Comparison of ENCODE assay signal across 1 cellular context in genomic region chr5:173866249-173867172, GRCh38.
TF ChIP-seq lines count a peak whose summit lies in the region.

No MANE protein-coding gene starts in this region.

TF ChIP-seq in K562, 482 proteins besides CTCF, POLR2A, EP300 and RAD21 (continued from another document and continues in another):
- TF ChIP-seq RERE (CRISPR knock-in tag; IDR thresholded peaks at IDR 0.05; ENCODE audit: borderline replicate concordance) (no peak), HMG20B (CRISPR knock-in tag; IDR thresholded peaks at IDR 0.05) (no peak), SRSF9 (IDR thresholded peaks at IDR 0.05; ENCODE audit: borderline replicate concordance, low read depth, low read length) (no peak), CHD2 (IDR thresholded peaks at IDR 0.05; ENCODE audit: low read depth, low read length) (no peak), ZNF561 (CRISPR knock-in tag; conservative IDR thresholded peaks at IDR 0.05) (no peak), CC2D1A (IDR thresholded peaks at IDR 0.05) (no peak), POLR2AphosphoS2 (IDR thresholded peaks at IDR 0.05; ENCODE audit: low read length) (peak; percentile 67; the same call in 1 of the 2 replicates), HNRNPH1 (optimal IDR thresholded peaks at IDR 0.05; ENCODE audit: low read depth, low read length) (no peak), ZNF695 (CRISPR knock-in tag; IDR thresholded peaks at IDR 0.05) (no peak), NKRF (IDR thresholded peaks at IDR 0.05; ENCODE audit: borderline replicate concordance) (no peak), GABPB2 (CRISPR knock-in tag; conservative IDR thresholded peaks at IDR 0.05) (no peak), POLR2G (IDR thresholded peaks at IDR 0.05; ENCODE audit: low read depth, low read length) (peak; percentile 73), SP2 (IDR thresholded peaks at IDR 0.05; ENCODE audit: extremely low read depth, low read depth, low read length, poor library complexity, severe bottlenecking) (no peak), CTCFL (IDR thresholded peaks at IDR 0.05; ENCODE audit: borderline replicate concordance, insufficient read depth, low read depth, low read length, poor library complexity, severe bottlenecking) (no peak), STAT5A (IDR thresholded peaks at IDR 0.05; ENCODE audit: borderline replicate concordance, low read length) (no peak), ELF2 (CRISPR knock-in tag; IDR thresholded peaks at IDR 0.05) (0 out of 2 replicates have a peak, but pooled peaks have one; percentile 57), GMEB1 (CRISPR knock-in tag; IDR thresholded peaks at IDR 0.05) (no peak), CBX1 (IDR thresholded peaks at IDR 0.05; ENCODE audit: low read depth) (0 out of 2 replicates have a peak, but pooled peaks have one; percentile 22), IRF2 (CRISPR knock-in tag; IDR thresholded peaks at IDR 0.05) (no peak), TBL1XR1 (IDR thresholded peaks at IDR 0.05; ENCODE audit: low read length in 2 of 2) (no peak), ESRRB (CRISPR knock-in tag; IDR thresholded peaks at IDR 0.05; ENCODE audit: borderline replicate concordance) (no peak), MXI1 (IDR thresholded peaks at IDR 0.05; ENCODE audit: low read depth, low read length) (no peak), NFYB (IDR thresholded peaks at IDR 0.05; ENCODE audit: extremely low read depth, insufficient read length) (no peak), NONO (IDR thresholded peaks at IDR 0.05; ENCODE audit: low read depth in 2 of 2, low read length in 1 of 2) (no peak), DPF2 (IDR thresholded peaks at IDR 0.05) (no peak), MCM3 (IDR thresholded peaks at IDR 0.05) (no peak), NCOA1 (IDR thresholded peaks at IDR 0.05; ENCODE audit: low read depth) (no peak), DMBX1 (CRISPR knock-in tag; IDR thresholded peaks at IDR 0.05; ENCODE audit: borderline replicate concordance) (peak; percentile 36; the same call in 1 of the 2 replicates), SUPT5H (IDR thresholded peaks at IDR 0.05) (peak; percentile 80), CEBPG (CRISPR knock-in tag; IDR thresholded peaks at IDR 0.05) (peak; percentile 88), CEBPG (tag; conservative IDR thresholded peaks at IDR 0.05 in 1 of 2, IDR thresholded peaks at IDR 0.05 in 1 of 2) (peak; percentile 85 to 91), SMAD3 (CRISPR knock-in tag; conservative IDR thresholded peaks at IDR 0.05) (no peak), HMGN3 (IDR thresholded peaks at IDR 0.05; ENCODE audit: borderline replicate concordance, extremely low read depth, insufficient read length, low read depth, low read length) (no peak)
- TF ChIP-seq, protein P1, sequence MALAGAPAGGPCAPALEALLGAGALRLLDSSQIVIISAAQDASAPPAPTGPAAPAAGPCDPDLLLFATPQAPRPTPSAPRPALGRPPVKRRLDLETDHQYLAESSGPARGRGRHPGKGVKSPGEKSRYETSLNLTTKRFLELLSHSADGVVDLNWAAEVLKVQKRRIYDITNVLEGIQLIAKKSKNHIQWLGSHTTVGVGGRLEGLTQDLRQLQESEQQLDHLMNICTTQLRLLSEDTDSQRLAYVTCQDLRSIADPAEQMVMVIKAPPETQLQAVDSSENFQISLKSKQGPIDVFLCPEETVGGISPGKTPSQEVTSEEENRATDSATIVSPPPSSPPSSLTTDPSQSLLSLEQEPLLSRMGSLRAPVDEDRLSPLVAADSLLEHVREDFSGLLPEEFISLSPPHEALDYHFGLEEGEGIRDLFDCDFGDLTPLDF (CRISPR knock-in tag; IDR thresholded peaks at IDR 0.05) = no peak
- TF ChIP-seq, protein P2, sequence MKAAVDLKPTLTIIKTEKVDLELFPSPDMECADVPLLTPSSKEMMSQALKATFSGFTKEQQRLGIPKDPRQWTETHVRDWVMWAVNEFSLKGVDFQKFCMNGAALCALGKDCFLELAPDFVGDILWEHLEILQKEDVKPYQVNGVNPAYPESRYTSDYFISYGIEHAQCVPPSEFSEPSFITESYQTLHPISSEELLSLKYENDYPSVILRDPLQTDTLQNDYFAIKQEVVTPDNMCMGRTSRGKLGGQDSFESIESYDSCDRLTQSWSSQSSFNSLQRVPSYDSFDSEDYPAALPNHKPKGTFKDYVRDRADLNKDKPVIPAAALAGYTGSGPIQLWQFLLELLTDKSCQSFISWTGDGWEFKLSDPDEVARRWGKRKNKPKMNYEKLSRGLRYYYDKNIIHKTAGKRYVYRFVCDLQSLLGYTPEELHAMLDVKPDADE (conservative IDR thresholded peaks at IDR 0.05; ENCODE audit: control insufficient read depth, low read depth, low read length) = no peak
- TF ChIP-seq, protein P3, sequence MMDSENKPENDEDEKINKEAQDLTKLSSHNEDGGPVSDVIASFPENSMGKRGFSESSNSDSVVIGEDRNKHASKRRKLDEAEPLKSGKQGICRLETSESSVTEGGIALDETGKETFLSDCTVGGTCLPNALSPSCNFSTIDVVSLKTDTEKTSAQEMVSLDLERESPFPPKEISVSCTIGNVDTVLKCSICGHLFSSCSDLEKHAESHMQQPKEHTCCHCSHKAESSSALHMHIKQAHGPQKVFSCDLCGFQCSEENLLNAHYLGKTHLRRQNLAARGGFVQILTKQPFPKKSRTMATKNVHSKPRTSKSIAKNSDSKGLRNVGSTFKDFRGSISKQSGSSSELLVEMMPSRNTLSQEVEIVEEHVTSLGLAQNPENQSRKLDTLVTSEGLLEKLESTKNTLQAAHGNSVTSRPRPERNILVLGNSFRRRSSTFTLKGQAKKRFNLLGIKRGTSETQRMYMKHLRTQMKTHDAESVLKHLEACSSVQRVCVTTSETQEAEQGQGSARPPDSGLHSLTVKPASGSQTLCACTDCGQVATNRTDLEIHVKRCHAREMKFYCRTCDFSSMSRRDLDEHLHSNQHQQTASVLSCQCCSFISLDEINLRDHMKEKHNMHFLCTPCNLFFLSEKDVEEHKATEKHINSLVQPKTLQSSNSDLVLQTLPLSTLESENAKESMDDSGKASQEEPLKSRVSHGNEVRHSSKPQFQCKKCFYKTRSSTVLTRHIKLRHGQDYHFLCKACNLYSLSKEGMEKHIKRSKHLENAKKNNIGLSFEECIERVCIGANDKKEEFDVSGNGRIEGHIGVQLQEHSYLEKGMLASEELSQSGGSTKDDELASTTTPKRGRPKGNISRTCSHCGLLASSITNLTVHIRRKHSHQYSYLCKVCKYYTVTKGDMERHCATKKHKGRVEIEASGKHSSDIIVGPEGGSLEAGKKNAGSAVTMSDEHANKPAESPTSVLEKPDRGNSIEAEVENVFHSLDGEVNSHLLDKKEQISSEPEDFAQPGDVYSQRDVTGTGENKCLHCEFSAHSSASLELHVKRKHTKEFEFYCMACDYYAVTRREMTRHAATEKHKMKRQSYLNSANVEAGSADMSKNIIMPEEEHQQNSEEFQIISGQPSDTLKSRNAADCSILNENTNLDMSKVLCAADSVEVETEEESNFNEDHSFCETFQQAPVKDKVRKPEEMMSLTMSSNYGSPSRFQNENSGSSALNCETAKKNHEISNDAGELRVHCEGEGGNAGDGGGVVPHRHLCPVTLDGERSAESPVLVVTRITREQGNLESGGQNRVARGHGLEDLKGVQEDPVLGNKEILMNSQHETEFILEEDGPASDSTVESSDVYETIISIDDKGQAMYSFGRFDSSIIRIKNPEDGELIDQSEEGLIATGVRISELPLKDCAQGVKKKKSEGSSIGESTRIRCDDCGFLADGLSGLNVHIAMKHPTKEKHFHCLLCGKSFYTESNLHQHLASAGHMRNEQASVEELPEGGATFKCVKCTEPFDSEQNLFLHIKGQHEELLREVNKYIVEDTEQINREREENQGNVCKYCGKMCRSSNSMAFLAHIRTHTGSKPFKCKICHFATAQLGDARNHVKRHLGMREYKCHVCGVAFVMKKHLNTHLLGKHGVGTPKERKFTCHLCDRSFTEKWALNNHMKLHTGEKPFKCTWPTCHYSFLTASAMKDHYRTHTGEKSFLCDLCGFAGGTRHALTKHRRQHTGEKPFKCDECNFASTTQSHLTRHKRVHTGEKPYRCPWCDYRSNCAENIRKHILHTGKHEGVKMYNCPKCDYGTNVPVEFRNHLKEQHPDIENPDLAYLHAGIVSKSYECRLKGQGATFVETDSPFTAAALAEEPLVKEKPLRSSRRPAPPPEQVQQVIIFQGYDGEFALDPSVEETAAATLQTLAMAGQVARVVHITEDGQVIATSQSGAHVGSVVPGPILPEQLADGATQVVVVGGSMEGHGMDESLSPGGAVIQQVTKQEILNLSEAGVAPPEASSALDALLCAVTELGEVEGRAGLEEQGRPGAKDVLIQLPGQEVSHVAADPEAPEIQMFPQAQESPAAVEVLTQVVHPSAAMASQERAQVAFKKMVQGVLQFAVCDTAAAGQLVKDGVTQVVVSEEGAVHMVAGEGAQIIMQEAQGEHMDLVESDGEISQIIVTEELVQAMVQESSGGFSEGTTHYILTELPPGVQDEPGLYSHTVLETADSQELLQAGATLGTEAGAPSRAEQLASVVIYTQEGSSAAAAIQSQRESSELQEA (IDR thresholded peaks at IDR 0.05; ENCODE audit: low read depth) = no peak
- TF ChIP-seq, protein P4, sequence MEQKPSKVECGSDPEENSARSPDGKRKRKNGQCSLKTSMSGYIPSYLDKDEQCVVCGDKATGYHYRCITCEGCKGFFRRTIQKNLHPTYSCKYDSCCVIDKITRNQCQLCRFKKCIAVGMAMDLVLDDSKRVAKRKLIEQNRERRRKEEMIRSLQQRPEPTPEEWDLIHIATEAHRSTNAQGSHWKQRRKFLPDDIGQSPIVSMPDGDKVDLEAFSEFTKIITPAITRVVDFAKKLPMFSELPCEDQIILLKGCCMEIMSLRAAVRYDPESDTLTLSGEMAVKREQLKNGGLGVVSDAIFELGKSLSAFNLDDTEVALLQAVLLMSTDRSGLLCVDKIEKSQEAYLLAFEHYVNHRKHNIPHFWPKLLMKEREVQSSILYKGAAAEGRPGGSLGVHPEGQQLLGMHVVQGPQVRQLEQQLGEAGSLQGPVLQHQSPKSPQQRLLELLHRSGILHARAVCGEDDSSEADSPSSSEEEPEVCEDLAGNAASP (IDR thresholded peaks at IDR 0.05) = no peak
